In the genomic region with DNA sequence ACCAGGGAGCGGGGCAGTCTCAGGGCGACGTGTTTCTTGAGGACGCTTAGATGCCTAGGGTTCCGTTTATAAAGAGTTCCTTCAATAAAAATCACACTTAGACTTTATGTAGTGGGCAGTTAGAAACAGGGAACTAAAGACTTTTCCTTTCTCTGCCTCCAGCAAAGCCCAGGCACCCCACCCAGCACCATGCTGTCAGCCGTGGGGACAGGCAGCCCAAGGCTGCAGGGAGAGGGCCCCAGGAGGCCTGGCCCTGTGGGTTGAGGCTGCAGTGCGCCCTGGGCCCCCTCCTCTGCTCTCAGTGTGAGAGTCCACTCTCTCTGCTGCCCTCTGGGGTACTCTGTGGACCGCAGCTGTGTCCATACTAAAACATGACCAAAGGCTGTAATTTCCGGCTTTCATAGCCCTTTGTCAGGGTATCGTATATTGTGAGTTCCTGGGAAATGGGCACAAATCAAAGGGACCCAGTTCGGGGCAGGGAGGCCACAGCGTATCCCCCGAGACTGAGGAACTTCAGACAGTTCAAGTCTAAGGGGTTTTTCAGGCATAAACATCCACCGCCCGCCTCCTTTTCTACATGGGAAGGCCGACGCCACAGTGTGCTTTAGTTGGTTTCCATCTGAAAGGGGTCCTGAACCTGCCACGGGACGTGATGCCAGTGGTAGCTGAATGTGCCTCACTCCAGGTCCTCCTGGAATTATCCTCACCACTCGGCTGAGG, we compare ENCODE assay signal across 2 cellular contexts.
TF ChIP-seq lines count a peak whose summit lies in the region.

No MANE protein-coding gene starts in this region.

TF ChIP-seq in SK-N-SH, 30 proteins besides CTCF, POLR2A, EP300 and RAD21 (continued from another document):
- no peak for TF ChIP-seq NRF1 (IDR thresholded peaks at IDR 0.05; ENCODE audit: low read depth, low read length)
- TF ChIP-seq GATA2 (CRISPR knock-in tag; IDR thresholded peaks at IDR 0.05): no peak
- no peak for TF ChIP-seq EZH2phosphoT487 (IDR thresholded peaks at IDR 0.05; ENCODE audit: borderline replicate concordance, low read depth)
- no peak for TF ChIP-seq RCOR1 (IDR thresholded peaks at IDR 0.05; ENCODE audit: low read length)
- no peak for TF ChIP-seq SIN3A (IDR thresholded peaks at IDR 0.05; ENCODE audit: borderline replicate concordance, low read depth, low read length)
- TF ChIP-seq, protein P1, sequence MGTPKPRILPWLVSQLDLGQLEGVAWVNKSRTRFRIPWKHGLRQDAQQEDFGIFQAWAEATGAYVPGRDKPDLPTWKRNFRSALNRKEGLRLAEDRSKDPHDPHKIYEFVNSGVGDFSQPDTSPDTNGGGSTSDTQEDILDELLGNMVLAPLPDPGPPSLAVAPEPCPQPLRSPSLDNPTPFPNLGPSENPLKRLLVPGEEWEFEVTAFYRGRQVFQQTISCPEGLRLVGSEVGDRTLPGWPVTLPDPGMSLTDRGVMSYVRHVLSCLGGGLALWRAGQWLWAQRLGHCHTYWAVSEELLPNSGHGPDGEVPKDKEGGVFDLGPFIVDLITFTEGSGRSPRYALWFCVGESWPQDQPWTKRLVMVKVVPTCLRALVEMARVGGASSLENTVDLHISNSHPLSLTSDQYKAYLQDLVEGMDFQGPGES (IDR thresholded peaks at IDR 0.05; ENCODE audit: low read depth, low read length): no peak
- TF ChIP-seq POLR2AphosphoS5 (IDR thresholded peaks at IDR 0.05; ENCODE audit: low read depth, low read length): no peak
- TF ChIP-seq, protein P2, sequence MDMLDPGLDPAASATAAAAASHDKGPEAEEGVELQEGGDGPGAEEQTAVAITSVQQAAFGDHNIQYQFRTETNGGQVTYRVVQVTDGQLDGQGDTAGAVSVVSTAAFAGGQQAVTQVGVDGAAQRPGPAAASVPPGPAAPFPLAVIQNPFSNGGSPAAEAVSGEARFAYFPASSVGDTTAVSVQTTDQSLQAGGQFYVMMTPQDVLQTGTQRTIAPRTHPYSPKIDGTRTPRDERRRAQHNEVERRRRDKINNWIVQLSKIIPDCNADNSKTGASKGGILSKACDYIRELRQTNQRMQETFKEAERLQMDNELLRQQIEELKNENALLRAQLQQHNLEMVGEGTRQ (IDR thresholded peaks at IDR 0.05; ENCODE audit: borderline replicate concordance, low read depth, low read length): no peak
- no peak for TF ChIP-seq TAF1 (IDR thresholded peaks at IDR 0.05; ENCODE audit: borderline replicate concordance, low read depth, low read length)
- no peak for TF ChIP-seq NFIC (IDR thresholded peaks at IDR 0.05; ENCODE audit: borderline replicate concordance)

TF ChIP-seq in SK-N-SH treated with all-trans-retinoic acid at 6 μM for 48 hours, 23 proteins besides CTCF, POLR2A, EP300 and RAD21 (continued from another document):
- TF ChIP-seq, protein P3, sequence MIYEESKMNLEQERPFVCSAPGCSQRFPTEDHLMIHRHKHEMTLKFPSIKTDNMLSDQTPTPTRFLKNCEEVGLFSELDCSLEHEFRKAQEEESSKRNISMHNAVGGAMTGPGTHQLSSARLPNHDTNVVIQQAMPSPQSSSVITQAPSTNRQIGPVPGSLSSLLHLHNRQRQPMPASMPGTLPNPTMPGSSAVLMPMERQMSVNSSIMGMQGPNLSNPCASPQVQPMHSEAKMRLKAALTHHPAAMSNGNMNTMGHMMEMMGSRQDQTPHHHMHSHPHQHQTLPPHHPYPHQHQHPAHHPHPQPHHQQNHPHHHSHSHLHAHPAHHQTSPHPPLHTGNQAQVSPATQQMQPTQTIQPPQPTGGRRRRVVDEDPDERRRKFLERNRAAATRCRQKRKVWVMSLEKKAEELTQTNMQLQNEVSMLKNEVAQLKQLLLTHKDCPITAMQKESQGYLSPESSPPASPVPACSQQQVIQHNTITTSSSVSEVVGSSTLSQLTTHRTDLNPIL (CRISPR knock-in tag; IDR thresholded peaks at IDR 0.05; ENCODE audit: low read depth): no peak
- TF ChIP-seq ZC3H10 (CRISPR knock-in tag; IDR thresholded peaks at IDR 0.05) (no peak), BACH2 (CRISPR knock-in tag; IDR thresholded peaks at IDR 0.05; ENCODE audit: borderline replicate concordance) (no peak), GLIS3 (CRISPR knock-in tag; IDR thresholded peaks at IDR 0.05) (no peak), ZFP30 (CRISPR knock-in tag; IDR thresholded peaks at IDR 0.05) (no peak), ZFP3 (CRISPR knock-in tag; IDR thresholded peaks at IDR 0.05) (no peak), ZNF565 (CRISPR knock-in tag; conservative IDR thresholded peaks at IDR 0.05; ENCODE audit: low read depth) (no peak), ESRRG (CRISPR knock-in tag; IDR thresholded peaks at IDR 0.05) (no peak), ARNTL (CRISPR knock-in tag; IDR thresholded peaks at IDR 0.05; ENCODE audit: borderline replicate concordance, low read depth) (no peak), PPARA (CRISPR knock-in tag; IDR thresholded peaks at IDR 0.05; ENCODE audit: borderline replicate concordance) (no peak), TOX (CRISPR knock-in tag; IDR thresholded peaks at IDR 0.05; ENCODE audit: borderline replicate concordance) (no peak)
- TF ChIP-seq, protein P4, sequence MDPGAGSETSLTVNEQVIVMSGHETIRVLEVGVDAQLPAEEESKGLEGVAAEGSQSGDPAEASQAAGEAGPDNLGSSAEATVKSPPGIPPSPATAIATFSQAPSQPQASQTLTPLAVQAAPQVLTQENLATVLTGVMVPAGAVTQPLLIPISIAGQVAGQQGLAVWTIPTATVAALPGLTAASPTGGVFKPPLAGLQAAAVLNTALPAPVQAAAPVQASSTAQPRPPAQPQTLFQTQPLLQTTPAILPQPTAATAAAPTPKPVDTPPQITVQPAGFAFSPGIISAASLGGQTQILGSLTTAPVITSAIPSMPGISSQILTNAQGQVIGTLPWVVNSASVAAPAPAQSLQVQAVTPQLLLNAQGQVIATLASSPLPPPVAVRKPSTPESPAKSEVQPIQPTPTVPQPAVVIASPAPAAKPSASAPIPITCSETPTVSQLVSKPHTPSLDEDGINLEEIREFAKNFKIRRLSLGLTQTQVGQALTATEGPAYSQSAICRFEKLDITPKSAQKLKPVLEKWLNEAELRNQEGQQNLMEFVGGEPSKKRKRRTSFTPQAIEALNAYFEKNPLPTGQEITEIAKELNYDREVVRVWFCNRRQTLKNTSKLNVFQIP (CRISPR knock-in tag; IDR thresholded peaks at IDR 0.05; ENCODE audit: borderline replicate concordance, low read depth): no peak
- TF ChIP-seq, protein P5, sequence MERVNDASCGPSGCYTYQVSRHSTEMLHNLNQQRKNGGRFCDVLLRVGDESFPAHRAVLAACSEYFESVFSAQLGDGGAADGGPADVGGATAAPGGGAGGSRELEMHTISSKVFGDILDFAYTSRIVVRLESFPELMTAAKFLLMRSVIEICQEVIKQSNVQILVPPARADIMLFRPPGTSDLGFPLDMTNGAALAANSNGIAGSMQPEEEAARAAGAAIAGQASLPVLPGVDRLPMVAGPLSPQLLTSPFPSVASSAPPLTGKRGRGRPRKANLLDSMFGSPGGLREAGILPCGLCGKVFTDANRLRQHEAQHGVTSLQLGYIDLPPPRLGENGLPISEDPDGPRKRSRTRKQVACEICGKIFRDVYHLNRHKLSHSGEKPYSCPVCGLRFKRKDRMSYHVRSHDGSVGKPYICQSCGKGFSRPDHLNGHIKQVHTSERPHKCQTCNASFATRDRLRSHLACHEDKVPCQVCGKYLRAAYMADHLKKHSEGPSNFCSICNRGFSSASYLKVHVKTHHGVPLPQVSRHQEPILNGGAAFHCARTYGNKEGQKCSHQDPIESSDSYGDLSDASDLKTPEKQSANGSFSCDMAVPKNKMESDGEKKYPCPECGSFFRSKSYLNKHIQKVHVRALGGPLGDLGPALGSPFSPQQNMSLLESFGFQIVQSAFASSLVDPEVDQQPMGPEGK (CRISPR knock-in tag; IDR thresholded peaks at IDR 0.05; ENCODE audit: borderline replicate concordance): no peak
- TF ChIP-seq, protein P6, sequence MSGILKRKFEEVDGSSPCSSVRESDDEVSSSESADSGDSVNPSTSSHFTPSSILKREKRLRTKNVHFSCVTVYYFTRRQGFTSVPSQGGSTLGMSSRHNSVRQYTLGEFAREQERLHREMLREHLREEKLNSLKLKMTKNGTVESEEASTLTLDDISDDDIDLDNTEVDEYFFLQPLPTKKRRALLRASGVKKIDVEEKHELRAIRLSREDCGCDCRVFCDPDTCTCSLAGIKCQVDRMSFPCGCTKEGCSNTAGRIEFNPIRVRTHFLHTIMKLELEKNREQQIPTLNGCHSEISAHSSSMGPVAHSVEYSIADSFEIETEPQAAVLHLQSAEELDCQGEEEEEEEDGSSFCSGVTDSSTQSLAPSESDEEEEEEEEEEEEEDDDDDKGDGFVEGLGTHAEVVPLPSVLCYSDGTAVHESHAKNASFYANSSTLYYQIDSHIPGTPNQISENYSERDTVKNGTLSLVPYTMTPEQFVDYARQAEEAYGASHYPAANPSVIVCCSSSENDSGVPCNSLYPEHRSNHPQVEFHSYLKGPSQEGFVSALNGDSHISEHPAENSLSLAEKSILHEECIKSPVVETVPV (CRISPR knock-in tag; IDR thresholded peaks at IDR 0.05): no peak
